Comparison of ENCODE assay signal across 3 cellular contexts in genomic region chr1:214215583-214215982, GRCh38.
TF ChIP-seq lines count a peak whose summit lies in the region.

No MANE protein-coding gene starts in this region.

TF ChIP-seq in A549, 52 proteins besides CTCF, POLR2A, EP300 and RAD21 (continued from another document):
- TF ChIP-seq RCOR1 (IDR thresholded peaks at IDR 0.05; ENCODE audit: low read depth, low read length) (no peak), MAX (IDR thresholded peaks at IDR 0.05) (no peak), RARB (CRISPR knock-in tag; IDR thresholded peaks at IDR 0.05) (no peak)

TF ChIP-seq in HEK293, 187 proteins besides CTCF, POLR2A, EP300 and RAD21 (continued from another document):
- TF ChIP-seq KLF10 (tag by site-specific recombination; IDR thresholded peaks at IDR 0.05) (no peak), ZNF600 (tag by site-specific recombination; IDR thresholded peaks at IDR 0.05) (peak; percentile 57; the same call in 1 of the 2 replicates), ZBTB21 (tag by site-specific recombination; IDR thresholded peaks at IDR 0.05) (peak; percentile 42; the same call in 1 of the 2 replicates), ZNF629 (tag by site-specific recombination; IDR thresholded peaks at IDR 0.05) (peak; percentile 50; the same call in 1 of the 2 replicates), ZNF335 (tag by site-specific recombination; conservative IDR thresholded peaks at IDR 0.05) (0 out of 2 replicates have a peak, but pooled peaks have one; percentile 18), ZNF174 (tag by site-specific recombination; IDR thresholded peaks at IDR 0.05) (no peak), ZNF133 (tag by site-specific recombination; IDR thresholded peaks at IDR 0.05) (0 out of 2 replicates have a peak, but pooled peaks have one; percentile 34)

TF ChIP-seq in H1, 55 proteins besides CTCF, POLR2A, EP300 and RAD21:
- no peak for TF ChIP-seq ATF2 (IDR thresholded peaks at IDR 0.05; ENCODE audit: low read length)
- TF ChIP-seq POU5F1 (IDR thresholded peaks at IDR 0.05; ENCODE audit: low read depth, low read length): no peak
